Comparison of ENCODE assay signal across 11 cellular contexts in genomic region chr11:72081856-72082255, GRCh38. TPM values are rescaled to one million over a fixed set of nuclear protein-coding genes. Genes with fewer than 3 reads are reported as not detected.
DNase-seq lines count a peak whose midpoint lies in the region; ATAC-seq and TF ChIP-seq lines count a peak whose summit lies in the region.
"Had no signal": no experiment of that assay in that cellular context is flagged by ENCODE, and none has a peak within 500 bp of the region (broad histone marks: within the 10 kb centered on the region; RNA-seq: fewer than 3 reads in every experiment).

No MANE protein-coding gene starts in this region.

- peaks cover 32% of the 10 kb centered on the region for H3K79me2 ChIP-seq in MM.1S (ENCODE audit: low read length)

- H3K27me3 Mint-ChIP-seq in CD4-positive, alpha-beta T cell: no peaks in the 10 kb centered on the region
- H3K27me3 Mint-ChIP-seq in chondrocyte (ENCODE audit: low read depth) (no peaks in the 10 kb centered on the region), nephron progenitor cell (ENCODE audit: low read depth, poor library complexity) (no peaks in the 10 kb centered on the region)

- H3K4me1 Mint-ChIP-seq in CD4-positive, alpha-beta T cell (ENCODE audit: low read depth): peaks cover 37% of the 10 kb centered on the region
- peaks cover 29% of the 10 kb centered on the region for H3K4me1 Mint-ChIP-seq in chondrocyte (ENCODE audit: low read depth)
- H3K4me1 Mint-ChIP-seq in nephron progenitor cell: peaks cover 42% of the 10 kb centered on the region

- CTCF ChIA-PET in CD4-positive, alpha-beta T cell (lab: Charles Lee): interaction anchor here (1.2 to 2.5 kb wide), 4 partner anchors 9 to 62 kb away, joined by 3 to 18 read pairs (median 8); no protein-coding TSS in a partner anchor

- no peak overlapping the region for H3K27ac ChIP-seq in CD4-positive, alpha-beta T cell (ENCODE audit: low read depth, low read length)
- H3K27ac ChIP-seq in MM.1S (ENCODE audit: low read length) (peak overlapping the region; percentile 49; the same call in 1 of the 2 replicates), brain microvascular endothelial cell (no peak overlapping the region)

- DNase-seq in CD4-positive, alpha-beta T cell: no peak
- DNase-seq in MM.1S (no peak), chondrocyte (ENCODE audit: low spot score) (no peak), nephron progenitor cell (no peak), brain microvascular endothelial cell (no peak), H4 (ENCODE audit: low spot score) (no peak), AG20443 (ENCODE audit: low spot score) (no peak)
- DNase-seq in stimulated activated CD4-positive, alpha-beta T cell treated with anti-CD3 and anti-CD28 coated beads, Interleukin-2, amount 100 ng/mL, for 48 hours: no peak
- DNase-seq: NCI-H2107 had no signal

- H3K4me3 ChIP-seq in MM.1S (ENCODE audit: low read length): no peak overlapping the region
- no peak overlapping the region for H3K4me3 ChIP-seq in brain microvascular endothelial cell (ENCODE audit: low read depth, low read length)

- H3K9me3 ChIP-seq in CD4-positive, alpha-beta T cell (ENCODE audit: control insufficient read depth, low read length): no peaks in the 10 kb centered on the region
- H3K9me3 ChIP-seq in MM.1S (replicated peaks; ENCODE audit: insufficient read depth, low read length): no peaks in the 10 kb centered on the region
- H3K9me3 ChIP-seq: right lobe of liver, thoracic aorta had no signal

- POLR2A ChIA-PET in CD4-positive, alpha-beta T cell (lab: Charles Lee): interaction anchor here (1.1 to 2.5 kb wide), 4 partner anchors 31 to 141 kb away, joined by 3 to 44 read pairs (median 3); partner anchors contain the start of gene ANAPC15

- peaks cover 16% of the 10 kb centered on the region for H3F3A ChIP-seq in MM.1S (ENCODE audit: insufficient read depth, low read length)

- TF ChIP-seq CTCF in CD4-positive, alpha-beta T cell (IDR thresholded peaks at IDR 0.05): no peak
- TF ChIP-seq CTCF in MM.1S (IDR thresholded peaks at IDR 0.05; ENCODE audit: low read length) (no peak), chondrocyte (IDR thresholded peaks at IDR 0.05) (no peak), nephron progenitor cell (IDR thresholded peaks at IDR 0.05) (no peak), brain microvascular endothelial cell (IDR thresholded peaks at IDR 0.05; ENCODE audit: low read depth, low read length, missing control alignments) (no peak)

- no peak for ATAC-seq in CD4-positive, alpha-beta T cell (ENCODE audit: poor library complexity)
- ATAC-seq: right lobe of liver had no signal

- no peaks in the 10 kb centered on the region for H4K20me1 ChIP-seq in MM.1S (ENCODE audit: insufficient read depth, low read length)

- H2AFZ ChIP-seq in MM.1S (ENCODE audit: low read length): no peak overlapping the region

- peaks cover 7% of the 10 kb centered on the region for H3K36me3 Mint-ChIP-seq in CD4-positive, alpha-beta T cell (ENCODE audit: low read depth)
- H3K36me3 Mint-ChIP-seq in chondrocyte (ENCODE audit: low read depth) (no peaks in the 10 kb centered on the region), nephron progenitor cell (ENCODE audit: low read depth) (peaks cover 9% of the 10 kb centered on the region)

- H3K4me3 Mint-ChIP-seq in CD4-positive, alpha-beta T cell: peak overlapping the region; percentile 73
- H3K4me3 Mint-ChIP-seq in chondrocyte (ENCODE audit: unreplicated experiment) (peak overlapping the region; percentile 89), nephron progenitor cell (peak overlapping the region; percentile 96)

- peaks cover 31% of the 10 kb centered on the region for H3K4me1 ChIP-seq in MM.1S (ENCODE audit: low read length)

- no peaks in the 10 kb centered on the region for H3K9me3 Mint-ChIP-seq in CD4-positive, alpha-beta T cell
- H3K9me3 Mint-ChIP-seq in chondrocyte (ENCODE audit: low read depth) (no peaks in the 10 kb centered on the region), nephron progenitor cell (no peaks in the 10 kb centered on the region)

- H3K36me3 ChIP-seq in MM.1S (replicated peaks; ENCODE audit: insufficient read depth, low read length) (no peaks in the 10 kb centered on the region), brain microvascular endothelial cell (replicated peaks) (no peaks in the 10 kb centered on the region)
- H3K36me3 ChIP-seq: right lobe of liver, thoracic aorta had no signal

- H3K27ac Mint-ChIP-seq in CD4-positive, alpha-beta T cell: peak overlapping the region; percentile 88
- H3K27ac Mint-ChIP-seq in chondrocyte (ENCODE audit: unreplicated experiment) (peak overlapping the region; percentile 72), nephron progenitor cell (peak overlapping the region; percentile 99)

- H3K9ac ChIP-seq in MM.1S (ENCODE audit: low read length): no peak overlapping the region

- in situ Hi-C loops in brain microvascular endothelial cell (cut with HindIII; ENCODE audit: low pct_ligation_motif_present, low sequenced_read_pairs): no loop called here

- intact Hi-C loops in CD4-positive, alpha-beta T cell (cut with DNase I, micrococcal nuclease): loop anchor here (2.0 kb wide), 2 partner anchors 19 to 31 kb away; partner anchors contain the start of gene ANAPC15 (in 1 of the 2)

- no peaks in the 10 kb centered on the region for H3K27me3 ChIP-seq in CD4-positive, alpha-beta T cell (ENCODE audit: control insufficient read depth, insufficient read depth, low read length)
- H3K27me3 ChIP-seq in MM.1S (replicated peaks; ENCODE audit: insufficient read depth, low read length) (no peaks in the 10 kb centered on the region), brain microvascular endothelial cell (replicated peaks) (no peaks in the 10 kb centered on the region)
- H3K27me3 ChIP-seq: right lobe of liver had no signal

- H3K9me2 ChIP-seq in MM.1S (replicated peaks; ENCODE audit: insufficient read depth, low read length): no peaks in the 10 kb centered on the region

- H3K4me2 ChIP-seq in MM.1S (ENCODE audit: low read depth, low read length): peak overlapping the region; percentile 80; the same call in 1 of the 2 replicates

RNA-seq across cellular contexts. Expression of gene LRRC51, which starts 1.2 kb away (rescaled TPM):
- 1 to 10 TPM in 1 of 2 experiments, under 1 TPM in 1; 0.87 to 1.1 TPM for total RNA-seq in CD4-positive, alpha-beta T cell
- total RNA-seq in chondrocyte: 5.0 to 11.0 TPM (median 6.0 TPM) in 3 replicates
- total RNA-seq in H4 (2014; rRNA removed; shearing (Covaris generic)): 3.9 and 9.3 TPM in 2 replicates

RNA-seq across cellular contexts. Expression of gene NUMA1, which starts 1.5 kb away (rescaled TPM):
- 100 to 1,000 TPM; 191 to 197 TPM for total RNA-seq in CD4-positive, alpha-beta T cell
- total RNA-seq in chondrocyte: 112 to 133 TPM (median 119 TPM) in 3 replicates
- total RNA-seq in H4 (2014; rRNA removed; shearing (Covaris generic)): 67.5 and 71.5 TPM in 2 replicates

RNA-seq across cellular contexts. Expression of gene LAMTOR1, which starts 21.2 kb away (rescaled TPM):
- total RNA-seq in CD4-positive, alpha-beta T cell: 10 to 100 TPM; 29.5 to 30.4 TPM
- 70.5 to 74.9 TPM (median 74.7 TPM) in 3 replicates for total RNA-seq in chondrocyte
- total RNA-seq in H4 (2014; rRNA removed; shearing (Covaris generic)): 94.0 and 110 TPM in 2 replicates

RNA-seq across cellular contexts. Expression of gene TOMT, which starts 23.9 kb away (rescaled TPM):
- total RNA-seq in CD4-positive, alpha-beta T cell: not detected
- not detected in 3 replicates for total RNA-seq in chondrocyte
- not detected in 2 replicates for total RNA-seq in H4 (2014; rRNA removed; shearing (Covaris generic))
- total RNA-seq: thoracic aorta had no signal

RNA-seq across cellular contexts. Expression of gene ANAPC15, which starts 30.6 kb away (rescaled TPM):
- 10 to 100 TPM; 48.8 to 52.5 TPM for total RNA-seq in CD4-positive, alpha-beta T cell
- total RNA-seq in chondrocyte: 36.0 to 39.7 TPM (median 37.6 TPM) in 3 replicates
- 70.4 and 74.9 TPM in 2 replicates for total RNA-seq in H4 (2014; rRNA removed; shearing (Covaris generic))
